In the genomic region with DNA sequence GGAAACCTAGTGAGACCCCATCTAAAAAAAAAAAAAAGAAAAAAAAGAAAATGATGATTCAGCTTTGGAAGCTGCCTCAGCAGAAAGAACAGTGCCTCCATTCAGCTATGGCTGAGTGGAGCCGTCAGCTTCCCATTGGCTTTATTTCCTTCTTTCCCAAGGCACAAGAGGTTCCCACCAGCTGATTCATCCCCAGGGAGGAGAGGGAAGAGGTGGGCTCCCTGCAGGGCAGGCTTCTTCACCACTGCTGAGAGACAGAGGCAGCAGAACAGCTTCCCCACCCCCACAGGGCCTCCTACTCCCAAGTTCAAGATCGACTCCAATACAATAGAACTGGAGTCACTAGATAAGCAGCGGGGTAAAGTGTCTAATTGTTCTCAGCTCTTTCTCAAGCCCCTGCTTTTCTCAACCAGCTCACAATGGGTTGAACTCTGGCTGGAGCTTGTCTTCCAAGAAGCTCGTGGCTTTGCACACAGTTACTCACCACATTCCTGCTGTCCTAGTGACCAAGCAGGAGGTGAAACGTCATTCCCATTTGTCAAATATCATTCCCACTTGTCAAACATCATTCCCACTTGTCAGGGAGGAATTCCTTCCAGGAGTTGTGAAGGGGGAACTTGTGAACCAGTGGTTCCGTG, we compare ENCODE assay signal across 16 cellular contexts. TPM values are rescaled to one million over a fixed set of nuclear protein-coding genes. Genes with fewer than 3 reads are reported as not detected.
DNase-seq lines count a peak whose midpoint lies in the region; ATAC-seq, FAIRE-seq and TF ChIP-seq lines count a peak whose summit lies in the region.
"Had no signal": no experiment of that assay in that cellular context is flagged by ENCODE, and none has a peak within 500 bp of the region (broad histone marks: within the 10 kb centered on the region; RNA-seq: fewer than 3 reads in every experiment).

No MANE protein-coding gene starts in this region.

- H3K36me3 Mint-ChIP-seq in astrocyte (ENCODE audit: low read depth, unreplicated experiment): no peaks in the 10 kb centered on the region

- H3K4me1 ChIP-seq in astrocyte (ENCODE audit: insufficient read depth, low read length) (peaks cover 39% of the 10 kb centered on the region), adrenal gland (replicated peaks in 1 of 2) (no peaks in the 10 kb centered on the region)
- H3K4me1 ChIP-seq: heart right ventricle, tibial artery had no signal

- peak overlapping the region; percentile 81 for H3K27ac Mint-ChIP-seq in astrocyte (ENCODE audit: unreplicated experiment)

- H2AFZ ChIP-seq in astrocyte (ENCODE audit: low read depth, low read length): no peak overlapping the region

- no peak overlapping the region for H3K4me3 Mint-ChIP-seq in astrocyte (ENCODE audit: unreplicated experiment)

- H3K9me3 Mint-ChIP-seq in astrocyte (ENCODE audit: unreplicated experiment): no peaks in the 10 kb centered on the region

- H4K20me1 ChIP-seq in astrocyte (ENCODE audit: insufficient read depth, low read length): no peaks in the 10 kb centered on the region

- FAIRE-seq in astrocyte (lab: Jason Lieb, UNC): no peak
- FAIRE-seq in urothelium cell line (lab: Jason Lieb, UNC): no peak
- FAIRE-seq: GM18507 had no signal

- no peaks in the 10 kb centered on the region for H3K79me2 ChIP-seq in astrocyte (ENCODE audit: insufficient read depth, low read length)

- no peak for TF ChIP-seq CTCF in astrocyte (IDR thresholded peaks at IDR 0.05; ENCODE audit: insufficient read depth, low read depth, low read length)
- TF ChIP-seq CTCF in adrenal gland (IDR thresholded peaks at IDR 0.05): no peak

- peak overlapping the region; percentile 89 for H3K27ac ChIP-seq in astrocyte (ENCODE audit: low read depth, low read length)
- H3K27ac ChIP-seq in adrenal gland: no peak overlapping the region
- H3K27ac ChIP-seq: heart right ventricle, tibial artery had no signal

- H3K27me3 Mint-ChIP-seq in astrocyte (ENCODE audit: low read depth, unreplicated experiment): no peaks in the 10 kb centered on the region

- intact Hi-C loops in cardiac septum (cut with DNase I) (no loop called here), Right ventricle myocardium superior (cut with DNase I) (no loop called here), left cardiac atrium (cut with DNase I) (no loop called here), adrenal gland (cut with DNase I) (no loop called here)

- no peaks in the 10 kb centered on the region for H3K9me3 ChIP-seq in astrocyte (ENCODE audit: insufficient read depth, low read depth, low read length)
- H3K9me3 ChIP-seq in adrenal gland (replicated peaks in 1 of 3): no peaks in the 10 kb centered on the region
- H3K9me3 ChIP-seq: heart right ventricle, tibial artery had no signal

- H3K4me2 ChIP-seq in astrocyte (ENCODE audit: low read length): peak overlapping the region; percentile 77

- WGBS in adrenal gland, 4 donors: 71 to 78% (median 75%) methylated on average over 6 of the region's 6 CpGs

- ATAC-seq in Right ventricle myocardium superior (ENCODE audit: poor library complexity): no peak
- no peak for ATAC-seq in HG02623 (IDR thresholded peaks at IDR 0.05; ENCODE audit: unreplicated experiment)
- no peak for ATAC-seq in left cardiac atrium
- ATAC-seq: heart right ventricle, sciatic nerve had no signal

- H3K4me3 ChIP-seq in astrocyte (ENCODE audit: insufficient read depth, low read depth, low read length) (no peak overlapping the region), adrenal gland (no peak overlapping the region)
- H3K4me3 ChIP-seq: heart right ventricle, tibial artery had no signal

- no peaks in the 10 kb centered on the region for H3K27me3 ChIP-seq in astrocyte (ENCODE audit: insufficient read depth, low read length)
- no peaks in the 10 kb centered on the region for H3K27me3 ChIP-seq in adrenal gland

- H3K4me1 Mint-ChIP-seq in astrocyte (ENCODE audit: low read depth, unreplicated experiment): peaks cover 31% of the 10 kb centered on the region

- H3K9ac ChIP-seq in astrocyte (ENCODE audit: low read length): peak overlapping the region; percentile 65

- TF ChIP-seq POLR2A in adrenal gland (IDR thresholded peaks at IDR 0.05): no peak

- no peaks in the 10 kb centered on the region for H3K36me3 ChIP-seq in astrocyte (ENCODE audit: insufficient read depth, low read length)
- no peaks in the 10 kb centered on the region for H3K36me3 ChIP-seq in adrenal gland (replicated peaks in 1 of 2)
- H3K36me3 ChIP-seq: heart right ventricle, tibial artery had no signal

- DNase-seq in cardiac septum (ENCODE audit: low spot score): peak; percentile 9
- no peak for DNase-seq in Right ventricle myocardium superior
- DNase-seq in astrocyte (ENCODE audit: low read depth): peak; percentile 93
- DNase-seq in glomerular visceral epithelial cell (ENCODE audit: extremely low spot score): peak; percentile 94
- DNase-seq in urothelium cell line (ENCODE audit: low spot score): peak; percentile 45
- DNase-seq in left cardiac atrium: no peak
- DNase-seq in adrenal gland: no peak
- DNase-seq: activated CD4-positive, alpha-beta T cell treated with anti-CD3 and anti-CD28 coated beads, Interleukin-2, amount 50 U/mL, for 48 hours; activated gamma-delta T cell; DMS79 treated with DMSO at 0.1 percent for 48 hours; heart right ventricle; NCI-H1105; tibial artery had no signal

RNA-seq across cellular contexts. Expression of a gene that starts 47.8 kb away (rescaled TPM):
- total RNA-seq in cardiac septum: 0.22 TPM
- total RNA-seq in Right ventricle myocardium superior: 0.19 TPM
- 1.5 and 1.7 TPM in 2 replicates for total RNA-seq in astrocyte
- total RNA-seq in left cardiac atrium: under 1 TPM; 0.50 to 0.53 TPM
- under 1 TPM; 0.09 to 0.92 (median 0.25) TPM for total RNA-seq in adrenal gland
- polyA plus RNA-seq in adrenal gland: 1 to 10 TPM in 1 of 3 donors, under 1 TPM in 2; 0.27 to 1.2 (median 0.47) TPM

Comparison
In these comparisons a context has a peak if more than half of its experiments do, and no peak if none do; other contexts are left out.
1. DNase-seq: peak in cardiac septum (single experiment), astrocyte (single experiment), glomerular visceral epithelial cell (single experiment) and urothelium cell line (single experiment); none in Right ventricle myocardium superior (single experiment), left cardiac atrium (single experiment) and adrenal gland (0 of 7).